Comparison of ENCODE assay signal across 9 cellular contexts in genomic region chr5:112366987-112367386, GRCh38. TPM values are rescaled to one million over a fixed set of nuclear protein-coding genes. Genes with fewer than 3 reads are reported as not detected.
DNase-seq lines count a peak whose midpoint lies in the region; ATAC-seq and TF ChIP-seq lines count a peak whose summit lies in the region.
"Had no signal": no experiment of that assay in that cellular context is flagged by ENCODE, and none has a peak within 500 bp of the region (broad histone marks: within the 10 kb centered on the region; RNA-seq: fewer than 3 reads in every experiment).

No MANE protein-coding gene starts in this region.

- TF ChIP-seq CTCF in mammary epithelial cell (conservative IDR thresholded peaks at IDR 0.05 in 1 of 2, IDR thresholded peaks at IDR 0.05 in 1 of 2; ENCODE audit: extremely low read depth in 1 of 2, insufficient read depth in 1 of 2, low read depth in 1 of 2, low read length in 2 of 2) (peak; percentile 46 to 57), osteocyte (IDR thresholded peaks at IDR 0.05) (peak; percentile 31)

- peak; percentile 47 for DNase-seq in DMS 273 (lab: John Stamatoyannopoulos, UW; ENCODE audit: unreplicated experiment)
- no peak for DNase-seq in DMS 273 treated with DMSO at 0.1 percent for 48 hours (lab: John Stamatoyannopoulos, UW)
- DNase-seq in mammary epithelial cell = peak; percentile 15
- no peak for DNase-seq in osteocyte (ENCODE audit: extremely low spot score, unreplicated experiment)
- DNase-seq in immature natural killer cell = no peak
- no peak for DNase-seq in activated CD4-positive, alpha-beta T cell treated with anti-CD3 and anti-CD28 coated beads, Interleukin-2, amount 50 U/mL, for 1 hour
- DNase-seq: PC-9 had no signal

- intact Hi-C loops in mammary epithelial cell (cut with micrococcal nuclease) = no loop called here

- H3K27ac ChIP-seq in mammary epithelial cell (ENCODE audit: insufficient read depth, low read depth, low read length) = no peak overlapping the region
- H3K27ac ChIP-seq: PC-9 had no signal

- 73% methylated on average over 2 of the region's 2 CpGs for WGBS in mammary epithelial cell (ENCODE audit: low coverage, missing lambda C conversion rate)

- H3K36me3 Mint-ChIP-seq in osteocyte (ENCODE audit: unreplicated experiment) = no peaks in the 10 kb centered on the region
- no peaks in the 10 kb centered on the region for H3K36me3 Mint-ChIP-seq in immature natural killer cell

- H4K20me1 ChIP-seq in mammary epithelial cell (ENCODE audit: insufficient read depth, low read length) = no peaks in the 10 kb centered on the region

- no peaks in the 10 kb centered on the region for H3K4me1 ChIP-seq in mammary epithelial cell (ENCODE audit: insufficient read depth, low read length)

- peaks cover 2% of the 10 kb centered on the region for H3K27me3 ChIP-seq in mammary epithelial cell (ENCODE audit: insufficient read depth, low read length)

- H3K79me2 ChIP-seq in mammary epithelial cell (ENCODE audit: insufficient read depth, low read length) = no peaks in the 10 kb centered on the region

- dilution Hi-C loops in mammary epithelial cell (cut with HindIII; ENCODE audit: low sequenced_read_pairs) = no loop called here

- in situ Hi-C loops in mammary epithelial cell (cut with MboI; ENCODE audit: low sequenced_read_pairs in 2 of 2) = no loop called here

- H3K9me3 ChIP-seq in mammary epithelial cell (replicated peaks; ENCODE audit: insufficient read depth, low read length) = no peaks in the 10 kb centered on the region

- no peak overlapping the region for H3K4me3 ChIP-seq in mammary epithelial cell (replicated peaks in 1 of 3; ENCODE audit: insufficient read depth in 1 of 3, low read depth in 2 of 3, low read length in 3 of 3)
- H3K4me3 ChIP-seq: PC-9 had no signal

- H3K9me3 Mint-ChIP-seq in osteocyte (ENCODE audit: unreplicated experiment) = no peaks in the 10 kb centered on the region
- H3K9me3 Mint-ChIP-seq in immature natural killer cell = no peaks in the 10 kb centered on the region

- no peak overlapping the region for H3K9ac ChIP-seq in mammary epithelial cell (ENCODE audit: insufficient read depth, low read length)

- CTCF ChIA-PET in mammary epithelial cell (lab: Charles Lee; ENCODE audit: low non-redundant PET) = interaction anchor here (0.6 kb wide), 2 partner anchors 53 to 163 kb away, joined by 3 read pairs; no protein-coding TSS in a partner anchor

- H2AFZ ChIP-seq in mammary epithelial cell (ENCODE audit: low read depth, low read length) = no peak overlapping the region
- H2AFZ ChIP-seq: PC-9 had no signal

- ATAC-seq in HG03520 (IDR thresholded peaks at IDR 0.05; ENCODE audit: unreplicated experiment) = peak; percentile 71
- ATAC-seq in HG02870 (IDR thresholded peaks at IDR 0.05; ENCODE audit: unreplicated experiment) = no peak

- H3K4me3 Mint-ChIP-seq in osteocyte (ENCODE audit: unreplicated experiment) (no peak overlapping the region), immature natural killer cell (no peak overlapping the region)

- H3K36me3 ChIP-seq in mammary epithelial cell (ENCODE audit: insufficient read depth, low read length) = no peaks in the 10 kb centered on the region

- H3K4me2 ChIP-seq in mammary epithelial cell (ENCODE audit: insufficient read depth, low read depth, low read length) = no peak overlapping the region
- H3K4me2 ChIP-seq: PC-9 had no signal

- H3K4me1 Mint-ChIP-seq in osteocyte (ENCODE audit: unreplicated experiment) = no peaks in the 10 kb centered on the region
- peaks cover 0 to under 1% of the 10 kb centered on the region in 2 donors for H3K4me1 Mint-ChIP-seq in immature natural killer cell

- no peaks in the 10 kb centered on the region for H3K27me3 Mint-ChIP-seq in osteocyte (ENCODE audit: unreplicated experiment)
- H3K27me3 Mint-ChIP-seq in immature natural killer cell (ENCODE audit: low read depth in 3 of 3) = peaks cover 0 to 4% (median 0%) of the 10 kb centered on the region in 3 donors

- BruUV-seq in mammary epithelial cell (replicated peaks; lab: Mats Ljungman, UMichigan) = no TSS peak

- H3K27ac Mint-ChIP-seq in osteocyte (ENCODE audit: unreplicated experiment) (no peak overlapping the region), immature natural killer cell (no peak overlapping the region)

RNA-seq across cellular contexts. Expression of gene EPB41L4A, which starts 52.1 kb away (rescaled TPM):
- total RNA-seq in mammary epithelial cell = 1 to 10 TPM; 2.1 to 3.2 TPM
- 0.28 TPM for polyA plus RNA-seq in mammary epithelial cell
- polyA minus RNA-seq in mammary epithelial cell = not detected
- total RNA-seq in osteocyte = 2.6 and 2.7 TPM in 2 replicates
- 10 to 100 TPM in 1 of 3 donors, 1 to 10 TPM in 2; 2.4 to 11.7 (median 6.0) TPM for polyA plus RNA-seq in immature natural killer cell

Comparison
In these comparisons a context has a peak if more than half of its experiments do, and no peak if none do; other contexts are left out.
1. DNase-seq: peak in DMS 273 (single experiment) and mammary epithelial cell (single experiment); none in DMS 273 treated with DMSO at 0.1 percent for 48 hours (single experiment), osteocyte (single experiment), immature natural killer cell (0 of 3) and activated CD4-positive, alpha-beta T cell treated with anti-CD3 and anti-CD28 coated beads, Interleukin-2, amount 50 U/mL, for 1 hour (single experiment).